Comparison of ENCODE assay signal across 16 cellular contexts in genomic region chr16:71796501-71796900, GRCh38.
"Had no signal": no experiment of that assay in that cellular context is flagged by ENCODE, and none has a peak within 500 bp of the region (broad histone marks: within the 10 kb centered on the region; RNA-seq: fewer than 3 reads in every experiment).

No MANE protein-coding gene starts in this region.

- H3K27ac ChIP-seq: foreskin keratinocyte, SK-N-MC, upper lobe of right lung had no signal

- DNase-seq: activated CD4-positive, alpha-beta T cell treated with anti-CD3 and anti-CD28 coated beads for 48 hours; activated gamma-delta T cell treated with Interleukin-2 at 50 U/mL for 16 hours; esophagus squamous epithelium; foreskin keratinocyte; immature natural killer cell; left cardiac atrium; nephron progenitor cell; sigmoid colon; stimulated activated CD4-positive, alpha-beta T cell treated with anti-CD3 and anti-CD28 coated beads, Interleukin-12 subunit alpha, Interleukin-12 subunit beta, amount 100 ng/mL, for 4 hours; stimulated activated CD4-positive, alpha-beta T cell treated with anti-CD3 and anti-CD28 coated beads, Interleukin-2, amount 100 ng/mL, for 48 hours; stimulated activated CD8-positive, alpha-beta memory T cell treated with anti-CD3 and anti-CD28 coated beads, Interleukin-4, amount 100 ng/mL, for 48 hours; upper lobe of right lung had no signal

- H3K27me3 ChIP-seq: esophagus squamous epithelium, foreskin keratinocyte, sigmoid colon, upper lobe of right lung had no signal

- H3K9me3 Mint-ChIP-seq: immature natural killer cell; nephron progenitor cell; stimulated activated naive CD8-positive, alpha-beta T cell treated with anti-CD3 and anti-CD28 coated beads, Interleukin-15, Interleukin-2, amounts not matched to agents 100 ng/mL and 50 ng/mL, for 24 hours; WTC11 had no signal

- H3K4me3 ChIP-seq: esophagus squamous epithelium, lung, sigmoid colon, SK-N-MC, upper lobe of right lung had no signal

- H3K27ac Mint-ChIP-seq: nephron progenitor cell had no signal

- ATAC-seq: foreskin keratinocyte, left cardiac atrium, upper lobe of right lung, WTC11 had no signal

- H3K27me3 Mint-ChIP-seq: stimulated activated naive CD8-positive, alpha-beta T cell treated with anti-CD3 and anti-CD28 coated beads, Interleukin-15, Interleukin-2, amounts not matched to agents 100 ng/mL and 50 ng/mL, for 24 hours had no signal

- H3K9me3 ChIP-seq: esophagus squamous epithelium, sigmoid colon, upper lobe of right lung had no signal

- H3K4me3 Mint-ChIP-seq: nephron progenitor cell; stimulated activated naive CD8-positive, alpha-beta T cell treated with anti-CD3 and anti-CD28 coated beads, Interleukin-15, Interleukin-2, amounts not matched to agents 100 ng/mL and 50 ng/mL, for 24 hours; WTC11 had no signal

- H3K4me1 Mint-ChIP-seq: nephron progenitor cell, WTC11 had no signal

- H3K4me1 ChIP-seq: foreskin keratinocyte had no signal
